ENCODE assay signal across 8 cellular contexts in the genomic region with DNA sequence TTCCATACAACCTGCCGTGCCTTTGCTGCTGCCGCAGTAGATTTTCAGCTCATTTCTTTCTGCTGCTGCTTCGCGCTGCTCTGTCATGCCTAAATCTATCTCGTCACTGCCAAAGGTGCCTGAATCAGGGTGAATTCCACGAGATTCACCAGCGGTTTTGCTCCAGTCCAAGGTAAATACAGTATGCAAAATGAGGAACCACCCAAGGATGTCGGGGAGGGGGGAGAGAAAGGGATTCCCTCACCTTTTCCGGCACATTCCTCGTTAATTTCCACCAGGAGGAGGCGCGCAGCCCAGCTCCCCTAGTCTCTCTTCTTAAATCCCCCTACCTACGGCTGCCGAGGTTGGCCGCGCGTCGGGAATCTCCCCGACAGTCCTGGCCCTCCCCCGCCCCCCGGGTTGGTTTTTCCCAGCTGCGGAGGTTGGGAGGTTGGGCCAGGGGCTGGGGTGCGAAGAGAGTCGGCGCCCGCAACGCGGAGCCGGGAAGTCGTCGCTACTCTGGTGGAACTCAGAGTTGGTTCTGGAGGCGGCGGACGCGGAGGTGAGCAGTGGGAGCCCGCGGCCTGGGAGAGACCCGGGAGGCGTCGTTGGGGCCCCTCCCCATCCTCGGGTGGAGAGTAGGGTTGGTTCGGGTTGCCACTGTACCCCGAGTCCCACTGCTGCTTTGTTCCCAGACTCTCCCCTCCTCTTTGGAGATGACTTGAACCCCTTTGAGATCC. TPM values are rescaled to one million over a fixed set of nuclear protein-coding genes. Genes with fewer than 3 reads are reported as not detected.
DNase-seq lines count a peak whose midpoint lies in the region; ATAC-seq and TF ChIP-seq lines count a peak whose summit lies in the region.

TSS of gene TPBG (plus strand) at position 450 of the 719 bp plus-strand sequence. CDS start 1,145 bp downstream, outside the sequence.

- intact Hi-C loops in posterior vena cava (cut with DNase I): no loop called here

- H3K4me3 ChIP-seq in NT2/D1 (ENCODE audit: insufficient read length, low read depth) (peak within 1 kb of the TSS; percentile 75), right atrium auricular region (peak within 1 kb of the TSS; percentile 58 to 63)

- TF ChIP-seq CTCF in right atrium auricular region (IDR thresholded peaks at IDR 0.05): peak in 1 of 2 donors; percentile 34

- peaks cover 7% of the 10 kb centered on the region for H3K4me1 ChIP-seq in NT2/D1 (ENCODE audit: insufficient read depth, insufficient read length)
- peaks cover 0 to 22% of the 10 kb centered on the region in 2 donors for H3K4me1 ChIP-seq in right atrium auricular region

- H3K27ac ChIP-seq in right atrium auricular region: peak within 1 kb of the TSS; percentile 65 to 72

- peaks cover 25% of the 10 kb centered on the region for H3K36me3 ChIP-seq in NT2/D1 (ENCODE audit: insufficient read depth, insufficient read length, low read length)
- H3K36me3 ChIP-seq in right atrium auricular region: no peaks in the 10 kb centered on the region

- DNase-seq in activated T-cell treated with anti-CD3 and anti-CD28 coated beads for 48 hours (ENCODE audit: low read depth) (peak; percentile 1), activated T-cell treated with anti-CD3 and anti-CD28 coated beads for 4 hours (no peak), NT2/D1 (ENCODE audit: low read depth, low spot score) (peak; percentile 67), amniotic stem cell (lab: John Stamatoyannopoulos, UW) (peak; percentile 64), right atrium auricular region (ENCODE audit: low spot score) (no peak), posterior vena cava (ENCODE audit: low spot score) (peak; percentile 85)

- H3K9ac ChIP-seq in NT2/D1 (ENCODE audit: insufficient read length, low read depth): peak within 1 kb of the TSS; percentile 82

- H3K9me3 ChIP-seq in NT2/D1 (ENCODE audit: insufficient read depth, low read length): no peaks in the 10 kb centered on the region; the same call in 1 of the 2 replicates
- H3K9me3 ChIP-seq in right atrium auricular region: no peaks in the 10 kb centered on the region

- H3K27me3 ChIP-seq in NT2/D1 (ENCODE audit: insufficient read depth, insufficient read length): no peaks in the 10 kb centered on the region
- no peaks in the 10 kb centered on the region for H3K27me3 ChIP-seq in right atrium auricular region

- ATAC-seq in HG02759 (IDR thresholded peaks at IDR 0.05; ENCODE audit: unreplicated experiment): peak; percentile 50
- ATAC-seq in HG03139 (IDR thresholded peaks at IDR 0.05; ENCODE audit: unreplicated experiment): no peak

RNA-seq across cellular contexts. Expression of gene TPBG, which starts in this region (rescaled TPM):
- total RNA-seq in right atrium auricular region: 10 to 100 TPM in 1 of 2 donors, 1 to 10 TPM in 1; 7.4 to 16.7 TPM
- 10 to 100 TPM; 15.2 to 22.1 TPM for total RNA-seq in posterior vena cava

Comparison
In these comparisons a context has a peak if more than half of its experiments do, and no peak if none do; other contexts are left out.
1. DNase-seq: peak in activated T-cell treated with anti-CD3 and anti-CD28 coated beads for 48 hours (single experiment), NT2/D1 (single experiment), amniotic stem cell (single experiment) and posterior vena cava (single experiment); none in activated T-cell treated with anti-CD3 and anti-CD28 coated beads for 4 hours (single experiment) and right atrium auricular region (single experiment).